ENCODE assay signal across 16 cellular contexts in the genomic region with DNA sequence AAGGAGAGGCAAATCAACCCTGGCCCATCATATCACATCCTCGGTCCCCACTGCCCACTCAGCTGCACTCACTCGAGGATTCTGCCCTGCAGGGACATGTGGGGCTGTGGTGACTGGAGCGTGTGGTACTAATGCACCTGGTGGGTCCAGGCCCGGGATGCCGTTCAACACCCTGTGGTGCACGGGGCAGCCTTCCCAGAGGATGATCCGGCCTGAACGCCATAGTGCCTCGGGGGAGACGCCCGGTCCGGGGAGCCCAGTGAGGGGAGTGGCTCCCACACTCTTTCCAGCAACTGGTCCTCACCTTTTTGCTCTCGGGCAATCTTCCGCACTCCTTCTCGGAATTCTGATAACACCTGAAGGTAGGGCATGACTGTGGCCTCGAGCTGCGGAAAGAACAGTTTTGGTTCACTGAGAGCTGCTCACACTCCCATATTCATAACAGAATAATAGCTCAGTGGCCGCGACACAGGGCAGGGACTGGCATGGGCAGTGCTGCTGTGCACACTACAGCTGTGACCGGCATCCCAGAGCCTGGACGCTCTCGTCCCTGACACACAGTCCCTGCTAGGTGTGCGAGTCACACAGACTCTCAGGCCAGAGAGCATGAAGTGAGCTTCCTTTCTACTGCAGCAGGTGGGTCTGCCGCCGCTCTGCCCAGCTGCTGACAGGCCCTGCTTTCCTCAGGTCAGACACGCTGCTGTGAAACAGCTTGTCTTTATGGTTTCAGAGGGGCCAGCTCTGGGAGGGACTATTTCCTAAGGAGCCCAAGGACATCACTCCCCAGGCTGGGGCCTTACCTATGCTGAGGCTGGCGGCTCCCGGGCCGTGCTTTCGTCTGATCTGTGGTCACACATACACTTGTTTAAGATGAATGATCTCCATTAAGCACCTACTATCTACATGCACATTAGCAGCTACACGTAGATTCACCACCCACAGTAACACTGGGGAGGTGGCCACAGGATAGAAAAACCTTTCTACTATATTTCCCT. TPM values are rescaled to one million over a fixed set of nuclear protein-coding genes. Genes with fewer than 3 reads are reported as not detected.
DNase-seq lines count a peak whose midpoint lies in the region; ATAC-seq and TF ChIP-seq lines count a peak whose summit lies in the region.
"Had no signal": no experiment of that assay in that cellular context is flagged by ENCODE, and none has a peak within 500 bp of the region (broad histone marks: within the 10 kb centered on the region; RNA-seq: fewer than 3 reads in every experiment).

No MANE protein-coding gene starts in this region.

- H3K18ac ChIP-seq in IMR-90 (ENCODE audit: low read depth, low read length): no peak overlapping the region

- H3K4me1 Mint-ChIP-seq in activated naive CD8-positive, alpha-beta T cell treated with anti-CD3 and anti-CD28 coated beads, Interleukin-2, amount 50 U/mL, for 24 hours: peaks cover 37% of the 10 kb centered on the region
- H3K4me1 Mint-ChIP-seq: H9 had no signal

- H4K5ac ChIP-seq in IMR-90 (ENCODE audit: low read depth, low read length): no peak overlapping the region

- no peaks in the 10 kb centered on the region for H3K27me3 ChIP-seq in IMR-90 (ENCODE audit: control insufficient read depth, insufficient read depth, low read length)
- H3K27me3 ChIP-seq: SJSA1 had no signal

- intact Hi-C loops in IMR-90 (cut with micrococcal nuclease): no loop called here
- intact Hi-C loops in posterior vena cava (cut with DNase I): no loop called here

- DNase-seq in activated naive CD4-positive, alpha-beta T cell treated with anti-CD3 and anti-CD28 coated beads, Interleukin-2, amount 50 U/mL, for 72 hours (ENCODE audit: low spot score in 2 of 2): no peak
- no peak for DNase-seq in activated naive CD4-positive, alpha-beta T cell treated with Interleukin-2 at 50 U/mL for 16 hours
- DNase-seq in IMR-90: no peak
- DNase-seq in activated naive CD8-positive, alpha-beta T cell treated with anti-CD3 and anti-CD28 coated beads, Interleukin-2, amount 50 U/mL, for 24 hours: no peak
- peak; percentile 73 for DNase-seq in posterior vena cava (ENCODE audit: low spot score)
- DNase-seq in NCI-H345 (lab: John Stamatoyannopoulos, UW): no peak
- DNase-seq: ACHN, DMS79, H9, NCI-H1930, NCI-H2171, NCI-H446 treated with DMSO at 0.1 percent for 48 hours, NCI-H748 treated with DMSO at 0.1 percent for 48 hours, PC-3 had no signal

- H3K9me3 ChIP-seq in IMR-90 (ENCODE audit: control insufficient read depth, insufficient read depth, low read length): no peaks in the 10 kb centered on the region
- H3K9me3 ChIP-seq: SJSA1 had no signal

- no peak overlapping the region for H2BK20ac ChIP-seq in IMR-90 (ENCODE audit: low read depth, low read length)

- peaks cover 79% of the 10 kb centered on the region for H3K36me3 ChIP-seq in IMR-90 (ENCODE audit: control insufficient read depth, insufficient read depth, low read length)

- H3K27ac Mint-ChIP-seq in activated naive CD4-positive, alpha-beta T cell treated with anti-CD3 and anti-CD28 coated beads, Interleukin-2, amount 50 U/mL, for 72 hours: peak overlapping the region; percentile 29 to 56
- H3K27ac Mint-ChIP-seq in activated naive CD8-positive, alpha-beta T cell treated with anti-CD3 and anti-CD28 coated beads, Interleukin-2, amount 50 U/mL, for 24 hours: peak overlapping the region; percentile 35

- CTCF ChIA-PET in IMR-90 (lab: Yijun Ruan, JAX): no interaction called here

- H3K4me3 Mint-ChIP-seq in activated naive CD8-positive, alpha-beta T cell treated with anti-CD3 and anti-CD28 coated beads, Interleukin-2, amount 50 U/mL, for 24 hours: no peak overlapping the region
- H3K4me3 Mint-ChIP-seq: H9 had no signal

- no peaks in the 10 kb centered on the region; the same call in 1 of the 2 replicates for H3K9me1 ChIP-seq in IMR-90 (ENCODE audit: insufficient read depth, low read length)

- no peak for TF ChIP-seq RAD21 in IMR-90 (IDR thresholded peaks at IDR 0.05; ENCODE audit: low read length)

- no peak overlapping the region for H2AFZ ChIP-seq in IMR-90 (replicated peaks; ENCODE audit: low read length, poor library complexity)

- no peak overlapping the region for H3K4me3 ChIP-seq in IMR-90 (ENCODE audit: insufficient read depth, low read depth, low read length)
- H3K4me3 ChIP-seq: SJSA1 had no signal

- H4K91ac ChIP-seq in IMR-90 (ENCODE audit: insufficient read depth, low read depth, low read length): no peak overlapping the region

- no peak for TF ChIP-seq CTCF in IMR-90 (conservative IDR thresholded peaks at IDR 0.05; ENCODE audit: low read depth, low read length)

- no peak overlapping the region for H3K23ac ChIP-seq in IMR-90 (ENCODE audit: low read depth, low read length)

- H3K4me2 ChIP-seq in IMR-90 (ENCODE audit: low read depth, low read length): no peak overlapping the region

- ATAC-seq in activated naive CD4-positive, alpha-beta T cell treated with anti-CD3 and anti-CD28 coated beads, Interleukin-2, amount 50 U/mL, for 72 hours: no peak
- ATAC-seq in IMR-90 (ENCODE audit: low read depth) (no peak), GM18907 (IDR thresholded peaks at IDR 0.05; ENCODE audit: unreplicated experiment) (no peak)
- ATAC-seq in activated naive CD8-positive, alpha-beta T cell treated with anti-CD3 and anti-CD28 coated beads, Interleukin-2, amount 50 U/mL, for 24 hours: no peak
- ATAC-seq: PC-3 had no signal

- peaks cover 5 to 33% of the 10 kb centered on the region in 2 experiments; a peak in 3 of 4 replicates for H3K79me1 ChIP-seq in IMR-90 (ENCODE audit: low read depth in 1 of 2, low read length in 2 of 2)

- H3K4me1 ChIP-seq in IMR-90 (ENCODE audit: control insufficient read depth, insufficient read depth, low read length): peaks cover 12% of the 10 kb centered on the region; the same call in 1 of the 2 replicates

- H3K36me3 Mint-ChIP-seq in activated naive CD4-positive, alpha-beta T cell treated with anti-CD3 and anti-CD28 coated beads, Interleukin-2, amount 50 U/mL, for 72 hours: peaks cover 10 to 12% of the 10 kb centered on the region in 2 donors
- H3K36me3 Mint-ChIP-seq in activated naive CD8-positive, alpha-beta T cell treated with anti-CD3 and anti-CD28 coated beads, Interleukin-2, amount 50 U/mL, for 24 hours (ENCODE audit: low read depth): peaks cover 50% of the 10 kb centered on the region

- H2AK5ac ChIP-seq in IMR-90 (ENCODE audit: low read depth, low read length): no peak overlapping the region

- H3K27me3 Mint-ChIP-seq in activated naive CD8-positive, alpha-beta T cell treated with anti-CD3 and anti-CD28 coated beads, Interleukin-2, amount 50 U/mL, for 24 hours: no peaks in the 10 kb centered on the region

- no peak overlapping the region for H3K27ac ChIP-seq in IMR-90 (ENCODE audit: insufficient read depth, low read length)
- H3K27ac ChIP-seq: SJSA1 had no signal

- no peaks in the 10 kb centered on the region for H3K9me3 Mint-ChIP-seq in activated naive CD4-positive, alpha-beta T cell treated with anti-CD3 and anti-CD28 coated beads, Interleukin-2, amount 50 U/mL, for 72 hours
- no peaks in the 10 kb centered on the region for H3K9me3 Mint-ChIP-seq in activated naive CD8-positive, alpha-beta T cell treated with anti-CD3 and anti-CD28 coated beads, Interleukin-2, amount 50 U/mL, for 24 hours
- H3K9me3 Mint-ChIP-seq: H9 had no signal

- POLR2A ChIA-PET in IMR-90 (lab: Charles Lee; ENCODE audit: unreplicated experiment): no interaction called here

- TF ChIP-seq POLR2A in IMR-90 (IDR thresholded peaks at IDR 0.05; ENCODE audit: low read depth, low read length): no peak

- H2AK9ac ChIP-seq in IMR-90 (replicated peaks; ENCODE audit: low read depth, low read length, poor library complexity): peak overlapping the region; percentile 57

- H4K8ac ChIP-seq in IMR-90 (ENCODE audit: low read depth in 2 of 2, low read length in 2 of 2): no peak overlapping the region

- BruUV-seq in IMR-90 (replicated peaks; lab: Mats Ljungman, UMichigan): no TSS peak

- dilution Hi-C loops in IMR-90 (cut with HindIII; ENCODE audit: low sequenced_read_pairs, unreplicated experiment): no loop called here

- H3K9ac ChIP-seq in IMR-90 (ENCODE audit: low read depth, low read length): no peak overlapping the region

- no peak overlapping the region for H3K4ac ChIP-seq in IMR-90 (ENCODE audit: low read depth, low read length)

- H2BK120ac ChIP-seq in IMR-90 (ENCODE audit: low read depth, low read length): no peak overlapping the region

- no peak overlapping the region for H3K56ac ChIP-seq in IMR-90 (ENCODE audit: extremely low read depth, insufficient read depth, low read length)

- in situ Hi-C loops in IMR-90 (cut with MboI; ENCODE audit: low sequenced_read_pairs): no loop called here

- H4K20me1 ChIP-seq in IMR-90 (ENCODE audit: insufficient read depth, low read length): peaks cover 42% of the 10 kb centered on the region

- no peak overlapping the region for H2BK15ac ChIP-seq in IMR-90 (ENCODE audit: low read depth, low read length)

- WGBS in IMR-90 (ENCODE audit: extremely low coverage in 2 of 2, insufficient read length in 1 of 2), 2 experiments: 97% methylated on average over 5 of the region's 31 CpGs; no CpG with 5 or more reads in 1 of the 2 experiments

- H3K14ac ChIP-seq in IMR-90 (replicated peaks; ENCODE audit: low read depth, low read length): no peak overlapping the region

- no peak overlapping the region for H2BK5ac ChIP-seq in IMR-90 (ENCODE audit: low read depth, low read length, poor library complexity, severe bottlenecking)

TF ChIP-seq in IMR-90, 13 proteins besides CTCF, POLR2A, EP300 and RAD21 (continues in another document):
- TF ChIP-seq RFX5 (IDR thresholded peaks at IDR 0.05; ENCODE audit: low read depth, low read length) (no peak), BHLHE40 (IDR thresholded peaks at IDR 0.05; ENCODE audit: low read depth, low read length) (no peak), MXI1 (IDR thresholded peaks at IDR 0.05; ENCODE audit: borderline replicate concordance, low read depth, low read length) (no peak), CEBPB (IDR thresholded peaks at IDR 0.05; ENCODE audit: low read depth, low read length) (no peak)

RNA-seq across cellular contexts. Expression of gene NAP1L4, which starts 20.1 kb away (rescaled TPM):
- 100 to 1,000 TPM; 287 to 318 TPM for total RNA-seq in activated naive CD4-positive, alpha-beta T cell treated with anti-CD3 and anti-CD28 coated beads, Interleukin-2, amount 50 U/mL, for 72 hours
- total RNA-seq in IMR-90 (2012; rRNA removed) (71.5 and 80.8 TPM in 2 replicates), posterior vena cava (100 to 1,000 TPM in 1 of 2 donors, 10 to 100 TPM in 1; 89.0 to 118 TPM)
- polyA plus RNA-seq in IMR-90 (2012; rRNA removed): 57.3 and 80.7 TPM in 2 replicates
- 50.3 and 75.4 TPM in 2 replicates for polyA plus RNA-seq in IMR-90 (2012; cell fraction: cytosol; rRNA removed)
- 71.1 and 101 TPM in 2 replicates for polyA plus RNA-seq in IMR-90 (2012; cell fraction: nucleus; rRNA removed; ENCODE audit: low replicate concordance)

RNA-seq across cellular contexts. Expression of gene CARS1, which starts 45.0 kb away (rescaled TPM):
- 10 to 100 TPM; 86.2 to 87.2 TPM for total RNA-seq in activated naive CD4-positive, alpha-beta T cell treated with anti-CD3 and anti-CD28 coated beads, Interleukin-2, amount 50 U/mL, for 72 hours
- total RNA-seq in IMR-90 (2012; rRNA removed) (65.8 and 78.3 TPM in 2 replicates), posterior vena cava (10 to 100 TPM; 44.2 to 60.6 TPM)
- polyA plus RNA-seq in IMR-90 (2012; rRNA removed): 62.5 and 72.7 TPM in 2 replicates
- 42.2 and 49.8 TPM in 2 replicates for polyA plus RNA-seq in IMR-90 (2012; cell fraction: cytosol; rRNA removed)
- 168 and 280 TPM in 2 replicates for polyA plus RNA-seq in IMR-90 (2012; cell fraction: nucleus; rRNA removed; ENCODE audit: low replicate concordance)
